Comparison of ENCODE assay signal across 9 cellular contexts in the genomic region with DNA sequence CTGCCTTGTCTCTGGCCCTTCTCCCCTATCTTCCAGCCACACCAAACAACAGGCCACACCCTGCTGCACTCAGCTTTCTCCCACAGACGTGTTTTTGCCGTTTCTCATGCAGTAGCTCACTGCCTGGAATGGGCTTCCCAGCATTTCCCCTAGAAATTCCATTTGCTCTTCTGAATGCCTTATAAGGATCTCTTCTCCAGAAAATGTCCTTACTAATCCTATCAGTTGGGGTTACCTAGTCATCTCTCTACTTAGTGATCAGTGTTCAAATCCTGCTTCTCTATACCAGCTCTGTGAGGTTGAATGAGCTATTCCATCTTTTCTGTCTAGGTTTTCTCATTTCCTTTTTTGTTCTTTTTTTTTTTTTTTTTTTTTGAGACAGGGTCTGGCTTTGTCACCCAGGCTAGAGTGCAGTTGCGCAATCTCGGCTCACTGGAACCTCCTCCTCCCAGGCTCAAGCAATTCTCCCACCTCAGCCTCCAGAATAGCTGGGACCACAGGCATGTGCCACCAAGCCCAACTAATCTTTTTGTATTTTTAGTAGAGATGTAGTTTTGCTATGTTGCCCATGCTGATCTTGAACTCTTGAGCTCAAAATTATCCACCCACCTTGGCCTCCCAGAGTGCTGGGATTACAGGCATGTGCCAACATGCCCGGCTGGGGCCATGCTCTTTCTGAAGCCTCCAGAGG.
DNase-seq lines count a peak whose midpoint lies in the region; ATAC-seq and TF ChIP-seq lines count a peak whose summit lies in the region.
"Had no signal": no experiment of that assay in that cellular context is flagged by ENCODE, and none has a peak within 500 bp of the region (broad histone marks: within the 10 kb centered on the region; RNA-seq: fewer than 3 reads in every experiment).

No MANE protein-coding gene starts in this region.

- no peaks in the 10 kb centered on the region for H3K36me3 ChIP-seq in CD8-positive, alpha-beta memory T cell (ENCODE audit: insufficient read depth, low read length)
- H3K36me3 ChIP-seq in neural progenitor cell: no peaks in the 10 kb centered on the region

- H2AFZ ChIP-seq in neural progenitor cell (replicated peaks): no peak overlapping the region

- peaks cover 0 to 4% (median 3%) of the 10 kb centered on the region in 3 donors for H3K36me3 Mint-ChIP-seq in CD8-positive, alpha-beta memory T cell
- peaks cover 4% of the 10 kb centered on the region for H3K36me3 Mint-ChIP-seq in neural progenitor cell
- peaks cover 0 to 8% (median 0%) of the 10 kb centered on the region in 3 donors for H3K36me3 Mint-ChIP-seq in immature natural killer cell

- H4K20me1 ChIP-seq in neural progenitor cell (ENCODE audit: low read depth): no peaks in the 10 kb centered on the region

- peak overlapping the region in 2 of 8 donors; percentile 20 to 73 for H3K27ac Mint-ChIP-seq in CD8-positive, alpha-beta memory T cell
- peak overlapping the region; percentile 55 for H3K27ac Mint-ChIP-seq in neural progenitor cell
- H3K27ac Mint-ChIP-seq in stimulated activated naive CD8-positive, alpha-beta T cell treated with anti-CD3 and anti-CD28 coated beads, Interleukin-15, amount 100 ng/mL, for 72 hours: no peak overlapping the region
- H3K27ac Mint-ChIP-seq in immature natural killer cell: no peak overlapping the region

- no peaks in the 10 kb centered on the region for H3K27me3 ChIP-seq in CD8-positive, alpha-beta memory T cell (ENCODE audit: insufficient read depth, low read length, poor library complexity, severe bottlenecking)
- H3K27me3 ChIP-seq in neural progenitor cell: no peaks in the 10 kb centered on the region

- ATAC-seq in stimulated activated naive CD8-positive, alpha-beta T cell treated with anti-CD3 and anti-CD28 coated beads, Interleukin-15, amount 100 ng/mL, for 72 hours: no peak

- no peak overlapping the region for H3K4me3 ChIP-seq in CD8-positive, alpha-beta memory T cell (ENCODE audit: low read length)
- H3K4me3 ChIP-seq in epithelial cell of esophagus (ENCODE audit: low read length): no peak overlapping the region
- no peak overlapping the region for H3K4me3 ChIP-seq in neural progenitor cell

- H3F3A ChIP-seq in neural progenitor cell (ENCODE audit: low read depth): peaks cover 4% of the 10 kb centered on the region

- H3K4me2 ChIP-seq in neural progenitor cell: no peak overlapping the region

- TF ChIP-seq CTCF in epithelial cell of esophagus (IDR thresholded peaks at IDR 0.05; ENCODE audit: insufficient read depth, low read depth, low read length, missing control alignments) (no peak), neural progenitor cell (IDR thresholded peaks at IDR 0.05) (no peak)

- no peaks in the 10 kb centered on the region for H3K4me1 ChIP-seq in CD8-positive, alpha-beta memory T cell (ENCODE audit: insufficient read depth, low read length)
- H3K4me1 ChIP-seq in neural progenitor cell: no peaks in the 10 kb centered on the region

- no peak overlapping the region for H3K4me3 Mint-ChIP-seq in CD8-positive, alpha-beta memory T cell
- no peak overlapping the region for H3K4me3 Mint-ChIP-seq in neural progenitor cell
- H3K4me3 Mint-ChIP-seq in stimulated activated naive CD8-positive, alpha-beta T cell treated with anti-CD3 and anti-CD28 coated beads, Interleukin-15, amount 100 ng/mL, for 72 hours: no peak overlapping the region
- no peak overlapping the region for H3K4me3 Mint-ChIP-seq in immature natural killer cell

- no peaks in the 10 kb centered on the region for H3K27me3 Mint-ChIP-seq in CD8-positive, alpha-beta memory T cell
- no peaks in the 10 kb centered on the region for H3K27me3 Mint-ChIP-seq in neural progenitor cell (ENCODE audit: insufficient read depth, low read depth)
- no peaks in the 10 kb centered on the region for H3K27me3 Mint-ChIP-seq in stimulated activated naive CD8-positive, alpha-beta T cell treated with anti-CD3 and anti-CD28 coated beads, Interleukin-15, amount 100 ng/mL, for 72 hours
- peaks cover 0 to 3% (median 1%) of the 10 kb centered on the region in 3 donors for H3K27me3 Mint-ChIP-seq in immature natural killer cell (ENCODE audit: low read depth in 3 of 3)

- H3K9me3 ChIP-seq in CD8-positive, alpha-beta memory T cell (ENCODE audit: low read length): no peaks in the 10 kb centered on the region
- H3K9me3 ChIP-seq in neural progenitor cell (ENCODE audit: low read depth): no peaks in the 10 kb centered on the region

- H3K4me1 Mint-ChIP-seq in CD8-positive, alpha-beta memory T cell: peaks cover 9 to 16% (median 14%) of the 10 kb centered on the region in 3 donors
- H3K4me1 Mint-ChIP-seq in neural progenitor cell: peaks cover 11% of the 10 kb centered on the region
- peaks cover 27% of the 10 kb centered on the region for H3K4me1 Mint-ChIP-seq in stimulated activated naive CD8-positive, alpha-beta T cell treated with anti-CD3 and anti-CD28 coated beads, Interleukin-15, amount 100 ng/mL, for 72 hours
- H3K4me1 Mint-ChIP-seq in immature natural killer cell: peaks cover 3 to 6% of the 10 kb centered on the region in 2 donors

- POLR2A ChIA-PET in CD8-positive, alpha-beta memory T cell (lab: Charles Lee): interaction anchor here (1.1 kb wide), 1 partner anchor 1847 kb away, joined by 4 read pairs; a partner anchor contains a TSS

- no peak for DNase-seq in CD8-positive, alpha-beta memory T cell
- peak; percentile 23 for DNase-seq in NOMO-1 treated with dmso at 0.1 percent for 144 hours (lab: John Stamatoyannopoulos, UW; ENCODE audit: unreplicated experiment)
- peak; percentile 89 for DNase-seq in epithelial cell of esophagus (ENCODE audit: low read depth)
- DNase-seq in neural progenitor cell (ENCODE audit: low spot score): no peak
- no peak for DNase-seq in stimulated activated naive CD8-positive, alpha-beta T cell treated with anti-CD3 and anti-CD28 coated beads, Interleukin-15, amount 100 ng/mL, for 72 hours
- DNase-seq in immature natural killer cell: no peak
- DNase-seq in globus pallidus (ENCODE audit: low spot score): no peak
- DNase-seq in occipital lobe (lab: John Stamatoyannopoulos, UW): no peak
- DNase-seq: activated T-cell treated with anti-CD3 and anti-CD28 coated beads, Interleukin-2, amount 50 U/mL, for 1 hour had no signal

- H3K9ac ChIP-seq in neural progenitor cell: no peak overlapping the region

- no peaks in the 10 kb centered on the region for H3K79me2 ChIP-seq in neural progenitor cell (ENCODE audit: low read depth)

- peak overlapping the region; percentile 67 for H3K27ac ChIP-seq in CD8-positive, alpha-beta memory T cell (ENCODE audit: low read depth, low read length)
- no peak overlapping the region for H3K27ac ChIP-seq in neural progenitor cell

- CTCF ChIA-PET in CD8-positive, alpha-beta memory T cell (lab: Charles Lee): no interaction called here

- no peaks in the 10 kb centered on the region for H3K9me3 Mint-ChIP-seq in CD8-positive, alpha-beta memory T cell
- H3K9me3 Mint-ChIP-seq in neural progenitor cell (peaks cover 2% of the 10 kb centered on the region), immature natural killer cell (no peaks in the 10 kb centered on the region)
- no peaks in the 10 kb centered on the region for H3K9me3 Mint-ChIP-seq in stimulated activated naive CD8-positive, alpha-beta T cell treated with anti-CD3 and anti-CD28 coated beads, Interleukin-15, amount 100 ng/mL, for 72 hours

Comparison
In these comparisons a context has a peak if more than half of its experiments do, and no peak if none do; other contexts are left out.
1. DNase-seq: peak in NOMO-1 treated with dmso at 0.1 percent for 144 hours (single experiment) and epithelial cell of esophagus (single experiment); none in CD8-positive, alpha-beta memory T cell (0 of 5), neural progenitor cell (single experiment), stimulated activated naive CD8-positive, alpha-beta T cell treated with anti-CD3 and anti-CD28 coated beads, Interleukin-15, amount 100 ng/mL, for 72 hours (0 of 2), immature natural killer cell (0 of 3), globus pallidus (single experiment) and occipital lobe (single experiment).